ENCODE assay signal across 26 cellular contexts in genomic region chr2:117603569-117603968, GRCh38.
"Had no signal": no experiment of that assay in that cellular context is flagged by ENCODE, and none has a peak within 500 bp of the region (broad histone marks: within the 10 kb centered on the region; RNA-seq: fewer than 3 reads in every experiment).

No MANE protein-coding gene starts in this region.

- H3K4me1 ChIP-seq: breast epithelium, esophagus squamous epithelium, gastrocnemius medialis, pancreas, vagina had no signal

- H3K4me1 Mint-ChIP-seq: activated naive CD4-positive, alpha-beta T cell treated with anti-CD3 and anti-CD28 coated beads, Interleukin-2, amount 50 U/mL, for 24 hours; central memory CD8-positive, alpha-beta T cell; memory B cell had no signal

- H3K27ac Mint-ChIP-seq: activated CD8-positive, alpha-beta T cell treated with anti-CD3 and anti-CD28 coated beads, Interleukin-2, amount 10 ng/mL, durations not matched to agents 7 days and 5 days; activated naive CD4-positive, alpha-beta T cell treated with anti-CD3 and anti-CD28 coated beads, Interleukin-2, amount 50 U/mL, for 24 hours; endodermal cell; memory B cell; type B pancreatic cell had no signal

- H3K4me3 ChIP-seq: breast epithelium, esophagus squamous epithelium, gastrocnemius medialis, mucosa of descending colon, pancreas, thoracic aorta, vagina had no signal

- FAIRE-seq: colon, islet of Langerhans, pancreas, TTC549 had no signal

- H3K4me3 Mint-ChIP-seq: activated CD8-positive, alpha-beta T cell treated with anti-CD3 and anti-CD28 coated beads, Interleukin-2, amount 10 ng/mL, durations not matched to agents 7 days and 5 days; activated naive CD4-positive, alpha-beta T cell treated with anti-CD3 and anti-CD28 coated beads, Interleukin-2, amount 50 U/mL, for 24 hours; central memory CD8-positive, alpha-beta T cell; endodermal cell; memory B cell; type B pancreatic cell had no signal

- H3K9me3 ChIP-seq: breast epithelium, gastrocnemius medialis, mucosa of descending colon, pancreas, thoracic aorta, vagina had no signal

- DNase-seq: activated CD4-positive, alpha-beta T cell treated with anti-CD3 and anti-CD28 coated beads for 1 hour; activated CD4-positive, alpha-beta T cell treated with anti-CD3 and anti-CD28 coated beads, Interleukin-2, amount 50 U/mL, for 1 hour; activated CD8-positive, alpha-beta T cell treated with anti-CD3 and anti-CD28 coated beads, Interleukin-2, amount 10 ng/mL, durations not matched to agents 7 days and 5 days; activated gamma-delta T cell treated with Interleukin-2 at 50 U/mL for 16 hours; aorta; endodermal cell; esophagus squamous epithelium; gastrocnemius medialis; head of caudate nucleus; hypothalamus; left cardiac atrium; mucosa of descending colon; pancreas; stimulated activated CD4-positive, alpha-beta T cell treated with anti-CD3 and anti-CD28 coated beads, Interleukin-4, amount 100 ng/mL, for 24 hours; stimulated activated naive CD4-positive, alpha-beta T cell treated with Interleukin-2 at 50 U/mL for 16 hours; WERI-Rb-1 had no signal

- H3K27ac ChIP-seq: breast epithelium, esophagus squamous epithelium, gastrocnemius medialis, pancreas, thoracic aorta, vagina, WERI-Rb-1 had no signal

- H3K9me3 Mint-ChIP-seq: type B pancreatic cell had no signal

- H3K36me3 ChIP-seq: breast epithelium, esophagus squamous epithelium, gastrocnemius medialis, pancreas, thoracic aorta, vagina, WERI-Rb-1 had no signal

- H3K27me3 Mint-ChIP-seq: type B pancreatic cell had no signal

- H3K27me3 ChIP-seq: breast epithelium, esophagus squamous epithelium, gastrocnemius medialis, pancreas, vagina had no signal

- H3K36me3 Mint-ChIP-seq: activated naive CD4-positive, alpha-beta T cell treated with anti-CD3 and anti-CD28 coated beads, Interleukin-2, amount 50 U/mL, for 24 hours; memory B cell; type B pancreatic cell had no signal
